Comparison of ENCODE assay signal across 30 cellular contexts in the genomic region with DNA sequence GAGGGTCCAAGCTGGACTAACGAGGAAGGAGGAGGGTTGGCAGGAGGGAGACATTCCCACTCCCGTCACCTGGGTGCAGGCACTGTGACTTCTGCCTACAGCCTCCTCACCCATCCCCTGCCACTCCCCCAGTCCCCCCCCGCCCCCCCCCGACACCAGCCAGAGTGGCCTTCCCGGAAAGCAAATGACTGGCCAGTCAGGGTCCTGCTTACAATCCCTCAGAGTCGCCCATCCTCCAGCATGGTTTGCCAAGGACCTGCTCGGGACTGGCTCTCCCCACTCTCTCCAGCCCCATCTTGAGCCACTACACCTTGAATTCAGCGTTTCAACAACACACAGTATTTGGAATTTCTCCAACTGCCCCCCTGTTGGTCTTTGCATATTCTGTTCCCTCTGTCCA. TPM values are rescaled to one million over a fixed set of nuclear protein-coding genes. Genes with fewer than 3 reads are reported as not detected.
DNase-seq lines count a peak whose midpoint lies in the region; FAIRE-seq and TF ChIP-seq lines count a peak whose summit lies in the region.
"Had no signal": no experiment of that assay in that cellular context is flagged by ENCODE, and none has a peak within 500 bp of the region (broad histone marks: within the 10 kb centered on the region; RNA-seq: fewer than 3 reads in every experiment).

No MANE protein-coding gene starts in this region.

- H2BK120ac ChIP-seq in trophoblast cell (ENCODE audit: insufficient read depth, low read length, poor library complexity) = no peak overlapping the region

- no peak overlapping the region for H4K8ac ChIP-seq in trophoblast cell (ENCODE audit: low read depth, low read length)

- H3K4me1 Mint-ChIP-seq in astrocyte (ENCODE audit: low read depth, unreplicated experiment) = peaks cover 4% of the 10 kb centered on the region

- H4K20me1 ChIP-seq in astrocyte (ENCODE audit: insufficient read depth, low read length) = no peaks in the 10 kb centered on the region

- peak overlapping the region; percentile 37 for H4K91ac ChIP-seq in trophoblast cell (ENCODE audit: low read depth, low read length)

- H3K4me3 Mint-ChIP-seq in astrocyte (ENCODE audit: unreplicated experiment) = no peak overlapping the region
- H3K4me3 Mint-ChIP-seq: activated CD8-positive, alpha-beta memory T cell treated with anti-CD3 and anti-CD28 coated beads, Interleukin-2, amount 10 ng/mL, durations not matched to agents 7 days and 5 days; activated naive CD4-positive, alpha-beta T cell treated with anti-CD3 and anti-CD28 coated beads for 36 hours; CD4-positive, alpha-beta T cell; dendritic cell treated with granulocyte-macrophage colony-stimulating factor and Interleukin-4, amounts not matched to agents 40 ng/mL and 50 ng/mL, for 4 days had no signal

- no peak overlapping the region for H3K14ac ChIP-seq in trophoblast cell (ENCODE audit: low read length)

- no peaks in the 10 kb centered on the region for H3K9me3 Mint-ChIP-seq in astrocyte (ENCODE audit: unreplicated experiment)
- H3K9me3 Mint-ChIP-seq: activated naive CD4-positive, alpha-beta T cell treated with anti-CD3 and anti-CD28 coated beads for 36 hours; CD4-positive, alpha-beta T cell; dendritic cell treated with granulocyte-macrophage colony-stimulating factor and Interleukin-4, amounts not matched to agents 40 ng/mL and 50 ng/mL, for 4 days had no signal

- H3K79me1 ChIP-seq in trophoblast cell (ENCODE audit: low read length) = peaks cover 5% of the 10 kb centered on the region

- H3K23ac ChIP-seq in trophoblast cell (ENCODE audit: low read length) = no peak overlapping the region

- FAIRE-seq in astrocyte (lab: Jason Lieb, UNC) = no peak
- FAIRE-seq: endothelial cell of umbilical vein, G401.6, HTR-8/SVneo had no signal

- no CpG with 5 or more reads among the region's 8 CpGs for WGBS in trophoblast cell (ENCODE audit: extremely low coverage, insufficient coverage, insufficient read length)

- no peak overlapping the region for H4K12ac ChIP-seq in trophoblast cell (ENCODE audit: low read depth, low read length)

- no peak overlapping the region for H3K18ac ChIP-seq in trophoblast cell (ENCODE audit: low read length)

- H3K36me3 Mint-ChIP-seq in astrocyte (ENCODE audit: low read depth, unreplicated experiment) = no peaks in the 10 kb centered on the region
- H3K36me3 Mint-ChIP-seq: activated CD8-positive, alpha-beta memory T cell treated with anti-CD3 and anti-CD28 coated beads, Interleukin-2, amount 10 ng/mL, durations not matched to agents 7 days and 5 days had no signal

- H3K27me3 ChIP-seq in HUES48 (ENCODE audit: control insufficient read depth, insufficient read depth, low read length) = peaks cover 41% of the 10 kb centered on the region
- H3K27me3 ChIP-seq in astrocyte (ENCODE audit: insufficient read depth, low read length) = peaks cover 30% of the 10 kb centered on the region
- H3K27me3 ChIP-seq in trophoblast cell (ENCODE audit: insufficient read depth, low read length) = peaks cover 5% of the 10 kb centered on the region

- peak overlapping the region; percentile 55 for H3K4me2 ChIP-seq in astrocyte (ENCODE audit: low read length)
- peak overlapping the region; percentile 48 for H3K4me2 ChIP-seq in trophoblast cell (ENCODE audit: low read length)

- H3K27ac ChIP-seq in HUES48 (ENCODE audit: low read depth, low read length) (no peak overlapping the region), astrocyte (ENCODE audit: low read depth, low read length) (no peak overlapping the region), trophoblast cell (ENCODE audit: low read depth, low read length) (no peak overlapping the region)
- H3K27ac ChIP-seq: GM23248, psoas muscle, stomach, tibial nerve, WERI-Rb-1 had no signal

- peak overlapping the region; percentile 62 for H2BK12ac ChIP-seq in trophoblast cell (ENCODE audit: low read length)

- H3K4me1 ChIP-seq in HUES48 (ENCODE audit: control insufficient read depth, insufficient read depth, low read length) (peaks cover 16% of the 10 kb centered on the region), astrocyte (ENCODE audit: insufficient read depth, low read length) (no peaks in the 10 kb centered on the region), trophoblast cell (ENCODE audit: control insufficient read depth in 1 of 2, insufficient read depth in 2 of 2, low read length in 2 of 2) (peaks cover 8 to 11% of the 10 kb centered on the region in 2 experiments)
- H3K4me1 ChIP-seq: psoas muscle had no signal

- no peak overlapping the region for H2AK5ac ChIP-seq in trophoblast cell (ENCODE audit: low read length)

- H3K27ac Mint-ChIP-seq in astrocyte (ENCODE audit: unreplicated experiment) = no peak overlapping the region
- H3K27ac Mint-ChIP-seq: activated CD8-positive, alpha-beta memory T cell treated with anti-CD3 and anti-CD28 coated beads, Interleukin-2, amount 10 ng/mL, durations not matched to agents 7 days and 5 days; activated naive CD4-positive, alpha-beta T cell treated with anti-CD3 and anti-CD28 coated beads for 36 hours; CD4-positive, alpha-beta T cell; dendritic cell treated with granulocyte-macrophage colony-stimulating factor and Interleukin-4, amounts not matched to agents 40 ng/mL and 50 ng/mL, for 4 days had no signal

- H3K4me3 ChIP-seq in HUES48 (ENCODE audit: low read depth, low read length) (peak overlapping the region; percentile 54), astrocyte (ENCODE audit: insufficient read depth, low read depth, low read length) (no peak overlapping the region), iPS-18c (ENCODE audit: insufficient read depth, low read depth, low read length) (peak overlapping the region; percentile 47), trophoblast cell (ENCODE audit: low read depth, low read length) (no peak overlapping the region)
- H3K4me3 ChIP-seq: GM23248, mucosa of descending colon had no signal

- TF ChIP-seq CTCF in astrocyte (IDR thresholded peaks at IDR 0.05; ENCODE audit: insufficient read depth, low read depth, low read length) = no peak

- H3K9me3 ChIP-seq in HUES48 (ENCODE audit: control insufficient read depth, insufficient read depth, low read length) = no peaks in the 10 kb centered on the region
- no peaks in the 10 kb centered on the region for H3K9me3 ChIP-seq in astrocyte (ENCODE audit: insufficient read depth, low read depth, low read length)
- H3K9me3 ChIP-seq in iPS-18c (ENCODE audit: control insufficient read depth, insufficient read depth, low read length) = peaks cover 3% of the 10 kb centered on the region
- H3K9me3 ChIP-seq in trophoblast cell (ENCODE audit: insufficient read depth, low read depth, low read length) = no peaks in the 10 kb centered on the region
- H3K9me3 ChIP-seq: mucosa of descending colon, psoas muscle, stomach, tibial nerve had no signal

- no peaks in the 10 kb centered on the region for H3K36me3 ChIP-seq in HUES48 (ENCODE audit: control insufficient read depth, insufficient read depth, low read length)
- H3K36me3 ChIP-seq in astrocyte (ENCODE audit: insufficient read depth, low read length) = no peaks in the 10 kb centered on the region
- H3K36me3 ChIP-seq in trophoblast cell (ENCODE audit: control insufficient read depth in 1 of 2, insufficient read depth in 2 of 2, low read length in 2 of 2) = no peaks in the 10 kb centered on the region
- H3K36me3 ChIP-seq: stomach, tibial nerve, WERI-Rb-1 had no signal

- peaks cover 47% of the 10 kb centered on the region for H3K27me3 Mint-ChIP-seq in astrocyte (ENCODE audit: low read depth, unreplicated experiment)

- H3K79me2 ChIP-seq in astrocyte (ENCODE audit: insufficient read depth, low read length) (no peaks in the 10 kb centered on the region), trophoblast cell (ENCODE audit: control insufficient read depth, insufficient read depth, low read length, poor library complexity) (no peaks in the 10 kb centered on the region)

- H3K4ac ChIP-seq in trophoblast cell (ENCODE audit: low read depth, low read length) = no peak overlapping the region

- DNase-seq in astrocyte (ENCODE audit: low read depth) (no peak), trophoblast cell (no peak), hypothalamus (lab: John Stamatoyannopoulos, UW) (no peak), NCI-H82 (lab: John Stamatoyannopoulos, UW) (no peak), NOMO-1 (lab: John Stamatoyannopoulos, UW; ENCODE audit: unreplicated experiment in 2 of 2) (no peak)
- DNase-seq in activated CD4-positive, alpha-beta T cell treated with anti-CD3 and anti-CD28 coated beads for 4 hours = no peak
- DNase-seq: activated CD4-positive, alpha-beta T cell treated with anti-CD3 and anti-CD28 coated beads, Interleukin-2, amount 50 U/mL, for 1 hour; activated CD8-positive, alpha-beta memory T cell treated with anti-CD3 and anti-CD28 coated beads, Interleukin-2, amount 10 ng/mL, durations not matched to agents 7 days and 5 days; activated naive CD4-positive, alpha-beta T cell treated with anti-CD3 and anti-CD28 coated beads for 36 hours; amygdala; CD4-positive, alpha-beta T cell; GM23248; left ventricle myocardium superior; MV-4-11; NCI-H1694; NCI-H345; NCI-H774; OCI-M1; psoas muscle; stimulated activated CD8-positive, alpha-beta memory T cell treated with anti-CD3 and anti-CD28 coated beads, Interleukin-4, amount 100 ng/mL, for 48 hours; stomach; WERI-Rb-1 had no signal

- H2BK5ac ChIP-seq in trophoblast cell (ENCODE audit: low read depth, low read length, poor library complexity) = no peak overlapping the region

- H2AFZ ChIP-seq in astrocyte (ENCODE audit: low read depth, low read length) = peak overlapping the region; percentile 34
- no peak overlapping the region for H2AFZ ChIP-seq in trophoblast cell (ENCODE audit: insufficient read depth, low read length, poor library complexity)
- H2AFZ ChIP-seq: GM23248 had no signal

- H3K9ac ChIP-seq in HUES48 (ENCODE audit: low read depth, low read length) = no peak overlapping the region
- no peak overlapping the region for H3K9ac ChIP-seq in astrocyte (ENCODE audit: low read length)
- H3K9ac ChIP-seq in trophoblast cell (ENCODE audit: low read length) = no peak overlapping the region
- H3K9ac ChIP-seq: GM23248 had no signal

RNA-seq across cellular contexts. Expression of gene THAP12, which starts 59.6 kb away (rescaled TPM):
- total RNA-seq in astrocyte = 30.3 and 31.3 TPM in 2 replicates
- polyA plus RNA-seq in trophoblast cell (2013) = 37.8 and 38.6 TPM in 2 replicates

RNA-seq across cellular contexts. Expression of gene GVQW3, which starts 59.8 kb away (rescaled TPM):
- total RNA-seq in astrocyte = 2.0 TPM in 2 replicates
- polyA plus RNA-seq in trophoblast cell (2013) = 1.1 and 1.3 TPM in 2 replicates

Comparison
In these comparisons a context has a peak if more than half of its experiments do, and no peak if none do; other contexts are left out.
1. H3K4me3 ChIP-seq: peak in HUES48 (single experiment) and iPS-18c (single experiment); none in astrocyte (single experiment) and trophoblast cell (single experiment).